1 cellular context compared by ENCODE assay signal in the genomic region with DNA sequence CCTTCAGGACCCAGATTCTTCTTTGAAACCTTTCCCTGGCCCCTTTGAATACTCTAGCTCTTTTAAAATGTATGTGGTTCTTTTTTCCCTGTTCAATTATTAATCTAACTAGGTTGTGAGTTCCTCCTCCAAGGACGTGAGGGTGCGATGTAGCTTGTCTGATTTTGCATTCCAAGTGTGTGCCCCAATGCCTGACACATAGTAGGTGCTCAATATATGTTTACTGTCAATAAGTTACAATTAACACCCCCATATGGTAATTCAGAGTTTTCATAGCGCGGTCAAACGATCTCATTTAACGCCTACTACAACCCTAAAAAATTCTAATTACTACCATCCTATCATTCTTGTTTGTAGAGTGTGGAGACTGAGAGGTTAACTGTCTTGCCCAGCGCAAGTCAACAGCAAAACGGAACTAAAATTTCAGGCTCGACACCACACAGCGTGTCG.
TF ChIP-seq lines count a peak whose summit lies in the region.

No MANE protein-coding gene starts in this region.

TF ChIP-seq in GM12878, 131 proteins besides CTCF, POLR2A, EP300 and RAD21 (continued from another document):
- TF ChIP-seq, protein P1, sequence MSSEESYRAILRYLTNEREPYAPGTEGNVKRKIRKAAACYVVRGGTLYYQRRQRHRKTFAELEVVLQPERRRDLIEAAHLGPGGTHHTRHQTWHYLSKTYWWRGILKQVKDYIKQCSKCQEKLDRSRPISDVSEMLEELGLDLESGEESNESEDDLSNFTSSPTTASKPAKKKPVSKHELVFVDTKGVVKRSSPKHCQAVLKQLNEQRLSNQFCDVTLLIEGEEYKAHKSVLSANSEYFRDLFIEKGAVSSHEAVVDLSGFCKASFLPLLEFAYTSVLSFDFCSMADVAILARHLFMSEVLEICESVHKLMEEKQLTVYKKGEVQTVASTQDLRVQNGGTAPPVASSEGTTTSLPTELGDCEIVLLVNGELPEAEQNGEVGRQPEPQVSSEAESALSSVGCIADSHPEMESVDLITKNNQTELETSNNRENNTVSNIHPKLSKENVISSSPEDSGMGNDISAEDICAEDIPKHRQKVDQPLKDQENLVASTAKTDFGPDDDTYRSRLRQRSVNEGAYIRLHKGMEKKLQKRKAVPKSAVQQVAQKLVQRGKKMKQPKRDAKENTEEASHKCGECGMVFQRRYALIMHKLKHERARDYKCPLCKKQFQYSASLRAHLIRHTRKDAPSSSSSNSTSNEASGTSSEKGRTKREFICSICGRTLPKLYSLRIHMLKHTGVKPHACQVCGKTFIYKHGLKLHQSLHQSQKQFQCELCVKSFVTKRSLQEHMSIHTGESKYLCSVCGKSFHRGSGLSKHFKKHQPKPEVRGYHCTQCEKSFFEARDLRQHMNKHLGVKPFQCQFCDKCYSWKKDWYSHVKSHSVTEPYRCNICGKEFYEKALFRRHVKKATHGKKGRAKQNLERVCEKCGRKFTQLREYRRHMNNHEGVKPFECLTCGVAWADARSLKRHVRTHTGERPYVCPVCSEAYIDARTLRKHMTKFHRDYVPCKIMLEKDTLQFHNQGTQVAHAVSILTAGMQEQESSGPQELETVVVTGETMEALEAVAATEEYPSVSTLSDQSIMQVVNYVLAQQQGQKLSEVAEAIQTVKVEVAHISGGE (CRISPR knock-in tag; IDR thresholded peaks at IDR 0.05) = peak; percentile 84
- TF ChIP-seq BMI1 (IDR thresholded peaks at IDR 0.05; ENCODE audit: borderline replicate concordance) (0 out of 2 replicates have a peak, but pooled peaks have one; percentile 30), RB1 (IDR thresholded peaks at IDR 0.05; ENCODE audit: borderline replicate concordance) (peak; percentile 74; the same call in 1 of the 2 replicates), RELA (IDR thresholded peaks at IDR 0.05; ENCODE audit: borderline replicate concordance, partially characterized antibody) (peak; percentile 48), TCF3 (IDR thresholded peaks at IDR 0.05; ENCODE audit: borderline replicate concordance, insufficient read depth, low read depth, low read length) (no peak), BCL11A (IDR thresholded peaks at IDR 0.05; ENCODE audit: low read depth, low read length) (no peak)
- TF ChIP-seq, protein P2, sequence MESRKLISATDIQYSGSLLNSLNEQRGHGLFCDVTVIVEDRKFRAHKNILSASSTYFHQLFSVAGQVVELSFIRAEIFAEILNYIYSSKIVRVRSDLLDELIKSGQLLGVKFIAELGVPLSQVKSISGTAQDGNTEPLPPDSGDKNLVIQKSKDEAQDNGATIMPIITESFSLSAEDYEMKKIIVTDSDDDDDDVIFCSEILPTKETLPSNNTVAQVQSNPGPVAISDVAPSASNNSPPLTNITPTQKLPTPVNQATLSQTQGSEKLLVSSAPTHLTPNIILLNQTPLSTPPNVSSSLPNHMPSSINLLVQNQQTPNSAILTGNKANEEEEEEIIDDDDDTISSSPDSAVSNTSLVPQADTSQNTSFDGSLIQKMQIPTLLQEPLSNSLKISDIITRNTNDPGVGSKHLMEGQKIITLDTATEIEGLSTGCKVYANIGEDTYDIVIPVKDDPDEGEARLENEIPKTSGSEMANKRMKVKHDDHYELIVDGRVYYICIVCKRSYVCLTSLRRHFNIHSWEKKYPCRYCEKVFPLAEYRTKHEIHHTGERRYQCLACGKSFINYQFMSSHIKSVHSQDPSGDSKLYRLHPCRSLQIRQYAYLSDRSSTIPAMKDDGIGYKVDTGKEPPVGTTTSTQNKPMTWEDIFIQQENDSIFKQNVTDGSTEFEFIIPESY (IDR thresholded peaks at IDR 0.05) = no peak
